32 cellular contexts compared by ENCODE assay signal in genomic region chr2:189012373-189012772, GRCh38. TPM values are rescaled to one million over a fixed set of nuclear protein-coding genes. Genes with fewer than 3 reads are reported as not detected.
"Had no signal": no experiment of that assay in that cellular context is flagged by ENCODE, and none has a peak within 500 bp of the region (broad histone marks: within the 10 kb centered on the region; RNA-seq: fewer than 3 reads in every experiment).

No MANE protein-coding gene starts in this region.

- H3K4me1 ChIP-seq: adrenal gland, breast epithelium, Peyer's patch, SJCRH30 had no signal

- H3K36me3 Mint-ChIP-seq: activated naive CD4-positive, alpha-beta T cell treated with anti-CD3 and anti-CD28 coated beads, Interleukin-2, amount 10 ng/mL, durations not matched to agents 7 days and 5 days; activated naive CD8-positive, alpha-beta T cell treated with anti-CD3 and anti-CD28 coated beads for 36 hours had no signal

- H3K4me1 Mint-ChIP-seq: activated CD4-positive, alpha-beta memory T cell treated with anti-CD3 and anti-CD28 coated beads, Interleukin-2, amount 10 ng/mL, durations not matched to agents 7 days and 5 days; activated CD4-positive, alpha-beta T cell treated with anti-CD3 and anti-CD28 coated beads for 36 hours; activated naive CD4-positive, alpha-beta T cell treated with anti-CD3 and anti-CD28 coated beads, Interleukin-2, amount 10 ng/mL, durations not matched to agents 7 days and 5 days; activated naive CD8-positive, alpha-beta T cell treated with anti-CD3 and anti-CD28 coated beads for 36 hours; activated T-helper 17 cell treated with anti-CD3 and anti-CD28 coated beads, Interleukin-2, amount 50 U/mL, for 72 hours; IgD-negative memory B cell had no signal

- H3K9me3 Mint-ChIP-seq: activated CD4-positive, alpha-beta memory T cell treated with anti-CD3 and anti-CD28 coated beads, Interleukin-2, amount 10 ng/mL, durations not matched to agents 7 days and 5 days; activated naive CD4-positive, alpha-beta T cell treated with anti-CD3 and anti-CD28 coated beads, Interleukin-2, amount 10 ng/mL, durations not matched to agents 7 days and 5 days; activated naive CD8-positive, alpha-beta T cell treated with anti-CD3 and anti-CD28 coated beads for 36 hours; activated T-helper 17 cell treated with anti-CD3 and anti-CD28 coated beads, Interleukin-2, amount 50 U/mL, for 72 hours; IgD-negative memory B cell; T-helper 1 cell treated with Interleukin-12 subunit alpha and Interleukin-12 subunit beta and Interleukin-4 antibody, amounts not matched to agents 30 μg/mL and 1 μg/mL, for 36 hours had no signal

- H3K4me3 Mint-ChIP-seq: activated CD4-positive, alpha-beta memory T cell treated with anti-CD3 and anti-CD28 coated beads, Interleukin-2, amount 10 ng/mL, durations not matched to agents 7 days and 5 days; activated CD4-positive, alpha-beta T cell treated with anti-CD3 and anti-CD28 coated beads for 36 hours; activated naive CD4-positive, alpha-beta T cell treated with anti-CD3 and anti-CD28 coated beads, Interleukin-2, amount 10 ng/mL, durations not matched to agents 7 days and 5 days; activated naive CD8-positive, alpha-beta T cell treated with anti-CD3 and anti-CD28 coated beads for 36 hours; activated T-helper 17 cell treated with anti-CD3 and anti-CD28 coated beads, Interleukin-2, amount 50 U/mL, for 72 hours; IgD-negative memory B cell; T-helper 1 cell treated with Interleukin-12 subunit alpha and Interleukin-12 subunit beta and Interleukin-4 antibody, amounts not matched to agents 30 μg/mL and 1 μg/mL, for 36 hours had no signal

- DNase-seq: activated CD4-positive, alpha-beta memory T cell treated with anti-CD3 and anti-CD28 coated beads, Interleukin-2, amount 10 ng/mL, durations not matched to agents 7 days and 5 days; activated CD4-positive, alpha-beta T cell treated with anti-CD3 and anti-CD28 coated beads for 36 hours; activated CD4-positive, alpha-beta T cell treated with anti-CD3 and anti-CD28 coated beads, Interleukin-2, amount 50 U/mL, for 1 hour; activated gamma-delta T cell; activated naive CD4-positive, alpha-beta T cell treated with anti-CD3 and anti-CD28 coated beads, Interleukin-2, amount 10 ng/mL, durations not matched to agents 7 days and 5 days; activated naive CD8-positive, alpha-beta T cell treated with anti-CD3 and anti-CD28 coated beads for 36 hours; activated T-cell treated with anti-CD3 and anti-CD28 coated beads for 4 hours; activated T-cell treated with anti-CD3 and anti-CD28 coated beads, Interleukin-2, amount 50 U/mL, for 48 hours; adrenal gland; aorta; caudate nucleus; KG1; NCI-H1092; NCI-H1417; NCI-H1694; NCI-H2029; NCI-H345; NCI-H510A; NCI-H526 treated with DMSO at 0.1 percent for 48 hours; NCI-H82; NK-92 treated with Interleukin-12 subunit alpha and Interleukin-12 subunit beta, amount 100 ng/mL, for 24 hours; Peyer's patch; Right ventricle myocardium superior; SJCRH30; T1000 had no signal

- H3K4me3 ChIP-seq: adrenal gland, breast epithelium, Peyer's patch, SJCRH30 had no signal

- H3K36me3 ChIP-seq: SJCRH30 had no signal

- H3K27me3 ChIP-seq: adrenal gland, breast epithelium, Peyer's patch, SJCRH30 had no signal

- ATAC-seq: activated CD4-positive, alpha-beta T cell treated with anti-CD3 and anti-CD28 coated beads for 36 hours; activated T-helper 17 cell treated with anti-CD3 and anti-CD28 coated beads, Interleukin-2, amount 50 U/mL, for 72 hours had no signal

- H3K27ac Mint-ChIP-seq: activated CD4-positive, alpha-beta memory T cell treated with anti-CD3 and anti-CD28 coated beads, Interleukin-2, amount 10 ng/mL, durations not matched to agents 7 days and 5 days; activated CD4-positive, alpha-beta T cell treated with anti-CD3 and anti-CD28 coated beads for 36 hours; activated naive CD4-positive, alpha-beta T cell treated with anti-CD3 and anti-CD28 coated beads, Interleukin-2, amount 10 ng/mL, durations not matched to agents 7 days and 5 days; activated naive CD8-positive, alpha-beta T cell treated with anti-CD3 and anti-CD28 coated beads for 36 hours; activated T-helper 17 cell treated with anti-CD3 and anti-CD28 coated beads, Interleukin-2, amount 50 U/mL, for 72 hours; IgD-negative memory B cell; T-helper 1 cell treated with Interleukin-12 subunit alpha and Interleukin-12 subunit beta and Interleukin-4 antibody, amounts not matched to agents 30 μg/mL and 1 μg/mL, for 36 hours had no signal

- H3K27me3 Mint-ChIP-seq: activated CD4-positive, alpha-beta memory T cell treated with anti-CD3 and anti-CD28 coated beads, Interleukin-2, amount 10 ng/mL, durations not matched to agents 7 days and 5 days; activated naive CD4-positive, alpha-beta T cell treated with anti-CD3 and anti-CD28 coated beads, Interleukin-2, amount 10 ng/mL, durations not matched to agents 7 days and 5 days; IgD-negative memory B cell had no signal

- H3K9me3 ChIP-seq: adrenal gland, breast epithelium, Peyer's patch, SJCRH30 had no signal

- H3K27ac ChIP-seq: adrenal gland, breast epithelium, Peyer's patch, RWPE1, SJCRH30, VCaP had no signal

RNA-seq across cellular contexts. Expression of gene COL3A1, which starts 38.2 kb away (rescaled TPM):
- total RNA-seq: activated CD4-positive, alpha-beta memory T cell treated with anti-CD3 and anti-CD28 coated beads, Interleukin-2, amount 10 ng/mL, durations not matched to agents 7 days and 5 days; activated naive CD8-positive, alpha-beta T cell treated with anti-CD3 and anti-CD28 coated beads for 36 hours; MCF 10A had no signal
- polyA plus RNA-seq: IgD-negative memory B cell had no signal
